28 cellular contexts compared by ENCODE assay signal in the genomic region with DNA sequence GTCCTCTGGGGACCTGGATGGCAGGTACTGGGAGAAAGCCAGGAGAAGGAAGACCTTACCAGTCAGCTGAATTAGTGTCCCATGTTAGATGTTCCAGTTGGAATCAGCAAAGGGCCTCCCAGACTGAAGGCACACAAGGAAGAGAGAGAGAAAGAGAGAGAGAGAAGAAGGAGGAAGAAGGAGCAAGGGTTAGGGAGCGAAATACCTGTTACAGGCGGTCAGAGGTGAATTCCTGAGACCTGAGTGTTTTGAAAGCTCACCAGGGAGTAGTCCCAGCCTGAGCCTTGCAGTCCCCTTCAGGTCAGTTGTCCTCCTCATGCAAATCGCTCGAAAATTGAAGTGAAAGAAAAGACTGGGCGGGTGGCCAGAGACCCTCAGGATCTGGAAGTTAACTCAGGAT.
"Had no signal": no experiment of that assay in that cellular context is flagged by ENCODE, and none has a peak within 500 bp of the region (broad histone marks: within the 10 kb centered on the region; RNA-seq: fewer than 3 reads in every experiment).

No MANE protein-coding gene starts in this region.

- H3K4me2 ChIP-seq: neural progenitor cell, smooth muscle cell had no signal

- H3K27ac Mint-ChIP-seq: natural killer cell treated with Interleukin-12 subunit alpha and Interleukin-12 subunit beta and Interleukin-15 and Interleukin-18, amount 100 ng/mL, for 72 hours; neural progenitor cell; stimulated activated memory B cell treated with anti-CD40 and anti-IgM and Interleukin-4, amounts not matched to agents 10 μg/mL and 1 μg/mL and 100 μg/mL, for 72 hours; stimulated activated naive CD8-positive, alpha-beta T cell treated with anti-CD3 and anti-CD28 coated beads, Interleukin-15, amount 100 ng/mL, for 72 hours had no signal

- H3K79me2 ChIP-seq: parathyroid adenoma had no signal

- H3K9me3 ChIP-seq: left lung, mucosa of descending colon, neutrophil, right lobe of liver, thyroid gland, upper lobe of right lung had no signal

- H3K4me3 ChIP-seq: left lung, lung, mucosa of descending colon, neural progenitor cell, psoas muscle, right atrium auricular region, right lobe of liver, smooth muscle cell, thyroid gland, upper lobe of right lung had no signal

- H3K27me3 ChIP-seq: left lung, neural progenitor cell, neutrophil, right atrium auricular region, right lobe of liver, thyroid gland, upper lobe of right lung had no signal

- H3K4me3 Mint-ChIP-seq: naive thymus-derived CD4-positive, alpha-beta T cell; natural killer cell treated with Interleukin-12 subunit alpha and Interleukin-12 subunit beta and Interleukin-15 and Interleukin-18, amount 100 ng/mL, for 72 hours; neural progenitor cell; stimulated activated memory B cell treated with anti-CD40 and anti-IgM and Interleukin-4, amounts not matched to agents 10 μg/mL and 1 μg/mL and 100 μg/mL, for 72 hours; stimulated activated naive CD8-positive, alpha-beta T cell treated with anti-CD3 and anti-CD28 coated beads, Interleukin-15, amount 100 ng/mL, for 72 hours had no signal

- H3K4me1 Mint-ChIP-seq: stimulated activated memory B cell treated with anti-CD40 and anti-IgM and Interleukin-4, amounts not matched to agents 10 μg/mL and 1 μg/mL and 100 μg/mL, for 72 hours; stimulated activated naive CD8-positive, alpha-beta T cell treated with anti-CD3 and anti-CD28 coated beads, Interleukin-15, amount 100 ng/mL, for 72 hours had no signal

- H3K27ac ChIP-seq: left lung, neural progenitor cell, neutrophil, parathyroid adenoma, psoas muscle, right atrium auricular region, right lobe of liver, upper lobe of right lung had no signal

- H3K36me3 ChIP-seq: left lung, neural progenitor cell, neutrophil, right atrium auricular region, right lobe of liver, thyroid gland, upper lobe of right lung had no signal

- DNase-seq: hippocampal formation; kidney glomerular epithelial cell; left colon; left lung; mesendoderm; midbrain; mucosa of descending colon; naive thymus-derived CD4-positive, alpha-beta T cell; occipital lobe; psoas muscle; right lobe of liver; stimulated activated CD4-positive, alpha-beta T cell treated with anti-CD3 and anti-CD28 coated beads, Interleukin-1b, Interleukin-23, amount 100 ng/mL, for 48 hours; stimulated activated CD4-positive, alpha-beta T cell treated with anti-CD3 and anti-CD28 coated beads, Interleukin-2, amount 100 ng/mL, for 48 hours; stimulated activated CD4-positive, alpha-beta T cell treated with anti-CD3 and anti-CD28 coated beads, Interleukin-4, amount 100 ng/mL, for 4 hours; stimulated activated CD8-positive, alpha-beta memory T cell treated with anti-CD3 and anti-CD28 coated beads, Interleukin-4, amount 100 ng/mL, for 48 hours; stimulated activated naive CD4-positive, alpha-beta T cell treated with Interleukin-2 at 50 U/mL for 16 hours; stimulated activated naive CD8-positive, alpha-beta T cell treated with anti-CD3 and anti-CD28 coated beads, Interleukin-15, amount 100 ng/mL, for 72 hours; substantia nigra; thyroid gland; upper lobe of right lung had no signal

- H3K9me3 Mint-ChIP-seq: natural killer cell treated with Interleukin-12 subunit alpha and Interleukin-12 subunit beta and Interleukin-15 and Interleukin-18, amount 100 ng/mL, for 72 hours; stimulated activated memory B cell treated with anti-CD40 and anti-IgM and Interleukin-4, amounts not matched to agents 10 μg/mL and 1 μg/mL and 100 μg/mL, for 72 hours; stimulated activated naive CD8-positive, alpha-beta T cell treated with anti-CD3 and anti-CD28 coated beads, Interleukin-15, amount 100 ng/mL, for 72 hours had no signal

- H2AFZ ChIP-seq: neural progenitor cell had no signal

- H3K36me3 Mint-ChIP-seq: naive thymus-derived CD4-positive, alpha-beta T cell; natural killer cell treated with Interleukin-12 subunit alpha and Interleukin-12 subunit beta and Interleukin-15 and Interleukin-18, amount 100 ng/mL, for 72 hours; neural progenitor cell; stimulated activated memory B cell treated with anti-CD40 and anti-IgM and Interleukin-4, amounts not matched to agents 10 μg/mL and 1 μg/mL and 100 μg/mL, for 72 hours had no signal

- H3K27me3 Mint-ChIP-seq: naive thymus-derived CD4-positive, alpha-beta T cell; stimulated activated naive CD8-positive, alpha-beta T cell treated with anti-CD3 and anti-CD28 coated beads, Interleukin-15, amount 100 ng/mL, for 72 hours had no signal

- H3K4me1 ChIP-seq: left lung, neural progenitor cell, parathyroid adenoma, psoas muscle, right atrium auricular region, right lobe of liver, upper lobe of right lung had no signal
